ENCODE assay signal across 20 cellular contexts in the genomic region with DNA sequence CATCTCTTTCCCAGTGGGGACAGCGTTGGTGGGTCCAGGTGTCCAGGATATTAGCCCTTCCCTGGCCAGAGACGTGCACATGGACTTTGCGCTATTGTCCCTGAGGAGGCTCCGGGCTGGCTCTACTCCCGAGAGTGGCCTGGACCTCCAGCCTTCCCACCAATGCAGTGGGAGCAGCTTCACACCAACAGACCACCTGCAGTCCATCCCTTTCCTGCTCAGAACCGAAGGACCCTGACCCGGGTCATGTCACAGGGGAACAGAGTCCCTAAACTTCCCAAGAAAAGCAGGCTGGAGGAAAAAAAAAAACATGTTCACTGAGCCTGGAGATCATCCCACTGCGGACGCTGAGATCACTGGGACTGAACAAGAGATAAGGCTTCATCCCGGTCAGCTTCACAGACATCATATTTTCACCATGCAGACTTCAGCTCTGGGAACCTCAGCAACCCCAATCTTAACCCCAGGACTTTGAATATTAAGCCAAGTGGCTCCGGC. TPM values are rescaled to one million over a fixed set of nuclear protein-coding genes. Genes with fewer than 3 reads are reported as not detected.
DNase-seq lines count a peak whose midpoint lies in the region; ATAC-seq and TF ChIP-seq lines count a peak whose summit lies in the region.
"Had no signal": no experiment of that assay in that cellular context is flagged by ENCODE, and none has a peak within 500 bp of the region (broad histone marks: within the 10 kb centered on the region; RNA-seq: fewer than 3 reads in every experiment).

No MANE protein-coding gene starts in this region.

- H3K4me1 ChIP-seq in ACC112 (ENCODE audit: control insufficient read depth, insufficient read depth, low read length, unreplicated experiment): peaks cover 29% of the 10 kb centered on the region
- H3K4me1 ChIP-seq in left ventricle myocardium inferior: peaks cover 83% of the 10 kb centered on the region
- H3K4me1 ChIP-seq in CD8-positive, alpha-beta T cell (ENCODE audit: insufficient read depth, low read length): peaks cover 24% of the 10 kb centered on the region

- DNase-seq in amniotic epithelial cell (ENCODE audit: low read depth) (peak; percentile 75), left ventricle myocardium inferior (peak; percentile 57), osteocyte (ENCODE audit: extremely low spot score, unreplicated experiment) (no peak), MV-4-11 (lab: John Stamatoyannopoulos, UW) (no peak), brain microvascular endothelial cell (no peak)
- DNase-seq in CD8-positive, alpha-beta T cell: no peak
- DNase-seq: activated effector memory CD4-positive, alpha-beta T cell treated with Interleukin-2 at 50 U/mL for 16 hours; CD4-positive, alpha-beta memory T cell; head of caudate nucleus; NCI-H1105; NCI-H2171 treated with DMSO at 0.1 percent for 48 hours; NCI-H82; T-cell; upper lobe of right lung; WERI-Rb-1 had no signal

- H3K4me3 Mint-ChIP-seq in osteocyte (ENCODE audit: unreplicated experiment): no peak overlapping the region
- H3K4me3 Mint-ChIP-seq in CD8-positive, alpha-beta T cell: no peak overlapping the region
- H3K4me3 Mint-ChIP-seq: CD4-positive, alpha-beta memory T cell; dendritic cell treated with granulocyte-macrophage colony-stimulating factor and Interleukin-4, amounts not matched to agents 40 ng/mL and 50 ng/mL, for 4 days; T-cell had no signal

- peaks cover 63% of the 10 kb centered on the region for H3K4me1 Mint-ChIP-seq in osteocyte (ENCODE audit: unreplicated experiment)
- peaks cover 58% of the 10 kb centered on the region for H3K4me1 Mint-ChIP-seq in CD8-positive, alpha-beta T cell (ENCODE audit: low read depth)

- H3K27me3 Mint-ChIP-seq in osteocyte (ENCODE audit: unreplicated experiment): no peaks in the 10 kb centered on the region
- no peaks in the 10 kb centered on the region for H3K27me3 Mint-ChIP-seq in CD8-positive, alpha-beta T cell (ENCODE audit: low read depth)
- H3K27me3 Mint-ChIP-seq: CD4-positive, alpha-beta memory T cell; dendritic cell treated with granulocyte-macrophage colony-stimulating factor and Interleukin-4, amounts not matched to agents 40 ng/mL and 50 ng/mL, for 4 days; T-cell had no signal

- H3K27ac ChIP-seq in ACC112 (ENCODE audit: low read depth, low read length) (0 out of 2 replicates have a peak overlapping the region, but pooled peaks have one; percentile 15), left ventricle myocardium inferior (replicated peaks) (peak overlapping the region; percentile 81), brain microvascular endothelial cell (no peak overlapping the region)
- no peak overlapping the region for H3K27ac ChIP-seq in CD8-positive, alpha-beta T cell (ENCODE audit: low read depth, low read length)
- H3K27ac ChIP-seq: epithelial cell of prostate, upper lobe of right lung, WERI-Rb-1 had no signal

- POLR2A ChIA-PET in CD8-positive, alpha-beta T cell (lab: Charles Lee): interaction anchor here (1.1 kb wide), 2 partner anchors 9 to 18 kb away, joined by 3 read pairs; a partner anchor contains a TSS

- H3K9me3 Mint-ChIP-seq in osteocyte (ENCODE audit: unreplicated experiment): no peaks in the 10 kb centered on the region
- no peaks in the 10 kb centered on the region for H3K9me3 Mint-ChIP-seq in CD8-positive, alpha-beta T cell
- H3K9me3 Mint-ChIP-seq: CD4-positive, alpha-beta memory T cell; dendritic cell treated with granulocyte-macrophage colony-stimulating factor and Interleukin-4, amounts not matched to agents 40 ng/mL and 50 ng/mL, for 4 days; T-cell had no signal

- TF ChIP-seq CTCF in left ventricle myocardium inferior (IDR thresholded peaks at IDR 0.05; ENCODE audit: borderline replicate concordance) (no peak), osteocyte (IDR thresholded peaks at IDR 0.05) (no peak), brain microvascular endothelial cell (IDR thresholded peaks at IDR 0.05; ENCODE audit: low read depth, low read length, missing control alignments) (no peak)
- no peak for TF ChIP-seq CTCF in CD8-positive, alpha-beta T cell (IDR thresholded peaks at IDR 0.05)

- no peak overlapping the region for H2AFZ ChIP-seq in ACC112 (ENCODE audit: low read length, unreplicated experiment)

- intact Hi-C loops in left ventricle myocardium inferior (cut with micrococcal nuclease): no loop called here
- intact Hi-C loops in CD8-positive, alpha-beta T cell (cut with DNase I, micrococcal nuclease): no loop called here

- no peak overlapping the region for H3K4me3 ChIP-seq in ACC112 (ENCODE audit: low read depth, low read length)
- H3K4me3 ChIP-seq in left ventricle myocardium inferior: peak overlapping the region; percentile 1
- H3K4me3 ChIP-seq in CD8-positive, alpha-beta T cell (ENCODE audit: low read depth, low read length): no peak overlapping the region
- no peak overlapping the region for H3K4me3 ChIP-seq in brain microvascular endothelial cell (ENCODE audit: low read depth, low read length)
- H3K4me3 ChIP-seq: skin epidermis, upper lobe of right lung had no signal

- H3K9me3 ChIP-seq in left ventricle myocardium inferior (replicated peaks): no peaks in the 10 kb centered on the region
- no peaks in the 10 kb centered on the region for H3K9me3 ChIP-seq in CD8-positive, alpha-beta T cell (ENCODE audit: low read length)
- H3K9me3 ChIP-seq: upper lobe of right lung had no signal

- H3K79me2 ChIP-seq in ACC112 (ENCODE audit: control insufficient read depth, insufficient read depth, low read length, unreplicated experiment): peaks cover 44% of the 10 kb centered on the region

- in situ Hi-C loops in brain microvascular endothelial cell (cut with HindIII; ENCODE audit: low pct_ligation_motif_present, low sequenced_read_pairs): loop anchor here (10.0 kb wide), 1 partner anchor 63 kb away; no protein-coding TSS in a partner anchor

- ATAC-seq in CD8-positive, alpha-beta T cell: no peak
- no peak for ATAC-seq in HG03175 (IDR thresholded peaks at IDR 0.05; ENCODE audit: unreplicated experiment)
- ATAC-seq: T-cell, upper lobe of right lung had no signal

- H3K36me3 ChIP-seq in ACC112 (ENCODE audit: insufficient read depth, low read length) (peaks cover 4% of the 10 kb centered on the region; the same call in 1 of the 2 replicates), left ventricle myocardium inferior (no peaks in the 10 kb centered on the region), brain microvascular endothelial cell (replicated peaks) (peaks cover 17% of the 10 kb centered on the region)
- H3K36me3 ChIP-seq in CD8-positive, alpha-beta T cell (ENCODE audit: insufficient read depth, low read length): peaks cover 14% of the 10 kb centered on the region
- H3K36me3 ChIP-seq: upper lobe of right lung had no signal

- CTCF ChIA-PET in CD8-positive, alpha-beta T cell (lab: Charles Lee): interaction anchor here (0.7 to 2.0 kb wide), 2 partner anchors 46 to 120 kb away, joined by 3 to 9 read pairs; no protein-coding TSS in a partner anchor

- peaks cover 31% of the 10 kb centered on the region for H3K36me3 Mint-ChIP-seq in osteocyte (ENCODE audit: unreplicated experiment)
- peaks cover 55% of the 10 kb centered on the region for H3K36me3 Mint-ChIP-seq in CD8-positive, alpha-beta T cell

- H3K27me3 ChIP-seq in ACC112 (ENCODE audit: insufficient read depth, low read length) (no peaks in the 10 kb centered on the region), left ventricle myocardium inferior (ENCODE audit: low read depth) (no peaks in the 10 kb centered on the region), brain microvascular endothelial cell (replicated peaks) (no peaks in the 10 kb centered on the region)
- no peaks in the 10 kb centered on the region for H3K27me3 ChIP-seq in CD8-positive, alpha-beta T cell (ENCODE audit: insufficient read depth, low read length)
- H3K27me3 ChIP-seq: upper lobe of right lung had no signal

- peak overlapping the region; percentile 83 for H3K27ac Mint-ChIP-seq in osteocyte (ENCODE audit: unreplicated experiment)
- no peak overlapping the region for H3K27ac Mint-ChIP-seq in CD8-positive, alpha-beta T cell
- H3K27ac Mint-ChIP-seq: dendritic cell treated with granulocyte-macrophage colony-stimulating factor and Interleukin-4, amounts not matched to agents 40 ng/mL and 50 ng/mL, for 4 days; T-cell had no signal

RNA-seq across cellular contexts. Expression of a gene that starts 18.3 kb away (rescaled TPM):
- total RNA-seq in left ventricle myocardium inferior (37.9 TPM), osteocyte (96.5 and 111 TPM in 2 replicates)
- 10 to 100 TPM; 23.2 to 27.0 TPM for total RNA-seq in CD8-positive, alpha-beta T cell

Comparison
In these comparisons a context has a peak if more than half of its experiments do, and no peak if none do; other contexts are left out.
1. H3K27ac ChIP-seq: peak in ACC112 (single experiment) and left ventricle myocardium inferior (single experiment); none in CD8-positive, alpha-beta T cell (single experiment) and brain microvascular endothelial cell (single experiment).
2. DNase-seq: peak in amniotic epithelial cell (single experiment) and left ventricle myocardium inferior (single experiment); none in osteocyte (single experiment), CD8-positive, alpha-beta T cell (0 of 7), MV-4-11 (single experiment) and brain microvascular endothelial cell (single experiment).